8 cellular contexts compared by ENCODE assay signal in genomic region chr4:165111906-165112257, GRCh38. TPM values are rescaled to one million over a fixed set of nuclear protein-coding genes. Genes with fewer than 3 reads are reported as not detected.
DNase-seq lines count a peak whose midpoint lies in the region; ATAC-seq and TF ChIP-seq lines count a peak whose summit lies in the region.

No MANE protein-coding gene starts in this region.

- H3K27ac Mint-ChIP-seq in naive thymus-derived CD4-positive, alpha-beta T cell, result peak overlapping the region; percentile 75 to 96 (median 89)

- H3K27ac ChIP-seq in AG04450 (ENCODE audit: low read depth, low read length) (no peak overlapping the region), dorsolateral prefrontal cortex (peak overlapping the region; percentile 62 to 98 (median 93))
- peak overlapping the region; percentile 75 for H3K27ac ChIP-seq in naive thymus-derived CD4-positive, alpha-beta T cell (ENCODE audit: low read depth, low read length)

- H3K9me3 ChIP-seq in AG04450 (ENCODE audit: control insufficient read depth, insufficient read depth, low read length), result no peaks in the 10 kb centered on the region; the same call in 1 of the 2 replicates
- no peaks in the 10 kb centered on the region for H3K9me3 ChIP-seq in naive thymus-derived CD4-positive, alpha-beta T cell (ENCODE audit: control insufficient read depth in 2 of 3, low read length in 3 of 3)

- POLR2A ChIA-PET in AG04450 (lab: Yijun Ruan, JAX), result no interaction called here
- POLR2A ChIA-PET in naive thymus-derived CD4-positive, alpha-beta T cell (lab: Charles Lee), result interaction anchor here (1.4 kb wide), 1 partner anchor 10 kb away, joined by 3 read pairs; no protein-coding TSS in a partner anchor

- no peaks in the 10 kb centered on the region for H3K27me3 ChIP-seq in AG04450 (ENCODE audit: control insufficient read depth, insufficient read depth, low read length)
- no peaks in the 10 kb centered on the region for H3K27me3 ChIP-seq in dorsolateral prefrontal cortex
- H3K27me3 ChIP-seq in naive thymus-derived CD4-positive, alpha-beta T cell (ENCODE audit: control insufficient read depth in 2 of 2, insufficient read depth in 2 of 2, low read length in 2 of 2), result no peaks in the 10 kb centered on the region

- intact Hi-C loops in dorsolateral prefrontal cortex (cut with DNase I), result loop anchor here (1.0 to 5.0 kb wide), 3 partner anchors 95 to 220 kb away; partner anchors contain the start of genes KLHL2 (in 1 of the 2) and MSMO1 (in 1 of the 2)
- intact Hi-C loops in naive thymus-derived CD4-positive, alpha-beta T cell (cut with micrococcal nuclease), result loop anchor here (1.0 to 10.0 kb wide), 11 partner anchors 95 to 1945 kb away; partner anchors contain the start of genes KLHL2 (in 2 of the 2), MSMO1 (in 2 of the 2) and NAF1 (in 2 of the 2)

- no peaks in the 10 kb centered on the region for H3K36me3 Mint-ChIP-seq in naive thymus-derived CD4-positive, alpha-beta T cell

- H3K9me3 Mint-ChIP-seq in naive thymus-derived CD4-positive, alpha-beta T cell, result no peaks in the 10 kb centered on the region

- peaks cover 0 to 8% (median 0%) of the 10 kb centered on the region in 3 experiments for H3K36me3 ChIP-seq in naive thymus-derived CD4-positive, alpha-beta T cell (ENCODE audit: control insufficient read depth in 2 of 3, insufficient read depth in 3 of 3, low read length in 3 of 3)

- CTCF ChIA-PET in AG04450 (lab: Charles Lee), result interaction anchor here (0.6 to 2.1 kb wide), 5 partner anchors 15 to 382 kb away, joined by 3 to 10 read pairs (median 4); no protein-coding TSS in a partner anchor
- CTCF ChIA-PET in naive thymus-derived CD4-positive, alpha-beta T cell (lab: Charles Lee), result no interaction called here

- H3K4me1 Mint-ChIP-seq in naive thymus-derived CD4-positive, alpha-beta T cell, result peaks cover 13 to 40% (median 21%) of the 10 kb centered on the region in 7 donors

- H3K4me3 ChIP-seq in AG04450 (ENCODE audit: low read depth, low read length), result peak overlapping the region; percentile 85
- peak overlapping the region; percentile 82 for H3K4me3 ChIP-seq in LNCaP clone FGC (ENCODE audit: low read depth, low read length)
- H3K4me3 ChIP-seq in dorsolateral prefrontal cortex, result peak overlapping the region; percentile 67 to 100 (median 93)
- H3K4me3 ChIP-seq in naive thymus-derived CD4-positive, alpha-beta T cell (ENCODE audit: low read length), result peak overlapping the region; percentile 88

- TF ChIP-seq CTCF in AG04450 (IDR thresholded peaks at IDR 0.05; ENCODE audit: low read depth, low read length) (no peak), LNCaP clone FGC (IDR thresholded peaks at IDR 0.05; ENCODE audit: control insufficient read depth, extremely low read depth, insufficient read depth) (no peak), dorsolateral prefrontal cortex (IDR thresholded peaks at IDR 0.05 in 54 of 56, conservative IDR thresholded peaks at IDR 0.05 in 2 of 56; ENCODE audit: low read depth in 1 of 56, partially characterized antibody in 56 of 56) (no peak)

- DNase-seq in AG04450 (ENCODE audit: low read depth, low spot score) (no peak), LNCaP clone FGC (ENCODE audit: low read depth) (peak; percentile 13), dorsolateral prefrontal cortex (no peak), DMS114 treated with DMSO at 0.1 percent for 48 hours (lab: John Stamatoyannopoulos, UW; ENCODE audit: unreplicated experiment) (no peak)
- no peak for DNase-seq in naive thymus-derived CD4-positive, alpha-beta T cell

- H3K4me1 ChIP-seq in naive thymus-derived CD4-positive, alpha-beta T cell (ENCODE audit: control insufficient read depth in 2 of 2, insufficient read depth in 2 of 2, low read length in 2 of 2), result peaks cover 0 to 7% of the 10 kb centered on the region in 2 donors

- ATAC-seq in naive thymus-derived CD4-positive, alpha-beta T cell, result no peak
- ATAC-seq in HG03342 (IDR thresholded peaks at IDR 0.05; ENCODE audit: unreplicated experiment) (no peak), GM21717 (IDR thresholded peaks at IDR 0.05; ENCODE audit: unreplicated experiment) (no peak), GM18520 (IDR thresholded peaks at IDR 0.05; ENCODE audit: unreplicated experiment) (no peak)

- peak overlapping the region; percentile 88 to 99 (median 94) for H3K4me3 Mint-ChIP-seq in naive thymus-derived CD4-positive, alpha-beta T cell

- peaks cover 0 to 17% (median 0%) of the 10 kb centered on the region in 5 donors for H3K27me3 Mint-ChIP-seq in naive thymus-derived CD4-positive, alpha-beta T cell

RNA-seq across cellular contexts. Expression of gene TMEM192, which starts 0.8 kb away (rescaled TPM):
- polyA plus RNA-seq in AG04450 (2011; rRNA removed), result 15.3 and 15.8 TPM in 2 replicates
- polyA minus RNA-seq in AG04450 (2011; rRNA and poly(A)+ RNA removed), result 6.6 and 7.0 TPM in 2 replicates
- 10 to 100 TPM; 12.0 to 35.8 (median 23.8) TPM for total RNA-seq in dorsolateral prefrontal cortex
- total RNA-seq in naive thymus-derived CD4-positive, alpha-beta T cell, result 10 to 100 TPM in 2 of 5 experiments, 1 to 10 TPM in 3; 5.3 to 13.9 (median 9.6) TPM
- polyA plus RNA-seq in naive thymus-derived CD4-positive, alpha-beta T cell, result 10 to 100 TPM; 12.5 to 20.6 TPM

RNA-seq across cellular contexts. Expression of gene TRIM75, which starts 58.2 kb away (rescaled TPM):
- polyA plus RNA-seq in AG04450 (2011; rRNA removed), result not detected in 2 replicates
- not detected in 2 replicates for polyA minus RNA-seq in AG04450 (2011; rRNA and poly(A)+ RNA removed)
- not detected for total RNA-seq in dorsolateral prefrontal cortex
- not detected for total RNA-seq in naive thymus-derived CD4-positive, alpha-beta T cell
- polyA plus RNA-seq in naive thymus-derived CD4-positive, alpha-beta T cell, result not detected
